In the genomic region with DNA sequence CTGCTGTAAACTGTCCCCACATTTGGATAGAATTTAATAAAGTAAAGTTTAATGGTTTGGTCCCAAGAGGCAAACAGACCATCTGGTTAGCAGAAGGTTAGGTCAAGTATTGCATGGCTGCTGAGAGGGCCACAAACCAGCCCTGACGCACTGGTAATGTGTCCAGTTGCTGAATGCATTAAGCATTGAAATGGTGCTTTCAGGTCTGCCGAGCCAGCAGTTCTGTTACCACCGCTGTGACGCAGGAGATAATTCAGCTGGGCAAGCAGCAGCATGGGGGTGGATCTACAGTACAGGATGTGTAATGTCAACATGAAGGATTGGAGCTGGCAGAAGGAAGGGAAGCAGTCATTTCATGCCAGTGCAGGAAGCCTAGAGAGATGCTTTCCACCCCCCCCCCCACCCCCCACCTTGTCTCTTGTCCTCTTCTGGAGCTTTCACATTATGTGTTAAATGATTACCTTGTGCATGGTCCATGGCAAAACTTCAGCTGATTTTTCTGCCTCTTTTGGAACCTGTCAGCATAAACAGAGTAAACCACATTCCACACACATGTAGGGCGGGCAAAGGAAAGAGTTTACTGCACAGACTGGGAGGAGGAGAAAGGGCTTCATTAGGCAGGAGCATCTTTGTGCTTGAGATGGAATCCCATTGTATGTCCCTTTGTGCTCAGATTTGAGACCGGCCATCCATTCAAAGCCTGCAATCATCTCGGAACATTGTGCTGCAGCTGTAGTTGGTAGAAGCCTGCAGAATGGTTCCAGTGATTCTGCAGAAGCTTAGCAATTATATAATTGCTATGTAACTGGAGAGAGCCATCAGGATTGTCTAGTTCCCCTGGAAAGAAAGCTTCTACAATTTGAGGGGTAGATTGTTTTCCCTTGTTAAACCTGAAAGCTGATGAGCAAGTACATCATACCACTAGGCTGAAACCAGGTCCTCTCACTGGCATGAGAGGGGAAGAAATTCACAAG, we compare ENCODE assay signal across 8 cellular contexts. TPM values are rescaled to one million over a fixed set of nuclear protein-coding genes. Genes with fewer than 3 reads are reported as not detected.
DNase-seq lines count a peak whose midpoint lies in the region; ATAC-seq, FAIRE-seq and TF ChIP-seq lines count a peak whose summit lies in the region.

No MANE protein-coding gene starts in this region.

- H3K4me1 Mint-ChIP-seq in stimulated activated effector memory CD8-positive, alpha-beta T cell treated with anti-CD3 and anti-CD28 coated beads, Interleukin-12 subunit alpha, Interleukin-12 subunit beta, amount 100 ng/mL, for 72 hours: no peaks in the 10 kb centered on the region
- H3K4me1 Mint-ChIP-seq in stimulated activated naive CD8-positive, alpha-beta T cell treated with anti-CD3 and anti-CD28 coated beads, Interleukin-15, amount 100 ng/mL, for 72 hours: no peaks in the 10 kb centered on the region

- no peak overlapping the region for H3K4me3 Mint-ChIP-seq in stimulated activated effector memory CD8-positive, alpha-beta T cell treated with anti-CD3 and anti-CD28 coated beads, Interleukin-12 subunit alpha, Interleukin-12 subunit beta, amount 100 ng/mL, for 72 hours
- H3K4me3 Mint-ChIP-seq in stimulated activated naive CD8-positive, alpha-beta T cell treated with anti-CD3 and anti-CD28 coated beads, Interleukin-15, amount 100 ng/mL, for 72 hours: no peak overlapping the region

- in situ Hi-C loops in GM12878 (cut with MboI) (no loop called here), GM13976 (cut with MboI; ENCODE audit: low sequenced_read_pairs, unreplicated experiment) (no loop called here)

- no peak overlapping the region for H3K27ac ChIP-seq in GM12878 (ENCODE audit: control insufficient read depth, insufficient read depth)
- H3K27ac ChIP-seq in OCI-LY7 (ENCODE audit: low read depth, low read length, poor library complexity, severe bottlenecking): no peak overlapping the region

- H3K4me1 ChIP-seq in GM12878 (ENCODE audit: control insufficient read depth, insufficient read depth, low read length): no peaks in the 10 kb centered on the region
- H3K4me1 ChIP-seq in OCI-LY7 (ENCODE audit: insufficient read depth, low read length, poor library complexity, severe bottlenecking): no peaks in the 10 kb centered on the region

- no peak; a peak in 1 of 4 replicates for TF ChIP-seq EP300 in GM12878 (IDR thresholded peaks at IDR 0.05; ENCODE audit: borderline replicate concordance in 1 of 2, control insufficient read depth in 1 of 2, low read depth in 2 of 2, low read length in 2 of 2)

- no peak for TF ChIP-seq RAD21 in GM12878 (IDR thresholded peaks at IDR 0.05; ENCODE audit: insufficient read depth, low read depth, low read length)

- H3K36me3 ChIP-seq in MG63 (no peaks in the 10 kb centered on the region), GM12878 (ENCODE audit: control insufficient read depth in 2 of 2, insufficient read depth in 2 of 2, low read length in 1 of 2) (no peaks in the 10 kb centered on the region), OCI-LY7 (ENCODE audit: insufficient read depth, low read length) (no peaks in the 10 kb centered on the region)

- H3K9me3 ChIP-seq in MG63: no peaks in the 10 kb centered on the region
- no peaks in the 10 kb centered on the region; the same call in 2 of the 3 replicates for H3K9me3 ChIP-seq in GM12878 (replicated peaks; ENCODE audit: control insufficient read depth, insufficient read depth, low read length)
- H3K9me3 ChIP-seq in OCI-LY7 (ENCODE audit: low read length): no peaks in the 10 kb centered on the region

- DNase-seq in MG63 (peak; percentile 94), GM12878 (ENCODE audit: low read depth, low spot score) (no peak), inferior parietal cortex (ENCODE audit: extremely low spot score) (peak; percentile 73), NK-92 (lab: John Stamatoyannopoulos, UW; ENCODE audit: unreplicated experiment) (no peak), OCI-LY7 (ENCODE audit: low spot score) (no peak), GM13976 (ENCODE audit: low spot score) (no peak)
- no peak for DNase-seq in stimulated activated effector memory CD8-positive, alpha-beta T cell treated with anti-CD3 and anti-CD28 coated beads, Interleukin-12 subunit alpha, Interleukin-12 subunit beta, amount 100 ng/mL, for 72 hours (ENCODE audit: low spot score in 2 of 2)
- DNase-seq in stimulated activated naive CD8-positive, alpha-beta T cell treated with anti-CD3 and anti-CD28 coated beads, Interleukin-15, amount 100 ng/mL, for 72 hours: no peak

- H3K9me3 Mint-ChIP-seq in stimulated activated effector memory CD8-positive, alpha-beta T cell treated with anti-CD3 and anti-CD28 coated beads, Interleukin-12 subunit alpha, Interleukin-12 subunit beta, amount 100 ng/mL, for 72 hours: peaks cover 3% of the 10 kb centered on the region
- H3K9me3 Mint-ChIP-seq in stimulated activated naive CD8-positive, alpha-beta T cell treated with anti-CD3 and anti-CD28 coated beads, Interleukin-15, amount 100 ng/mL, for 72 hours: peaks cover 0 to 8% of the 10 kb centered on the region in 2 donors

- H2AFZ ChIP-seq in GM12878 (ENCODE audit: control insufficient read depth, low read depth, low read length) (no peak overlapping the region), OCI-LY7 (ENCODE audit: low read length) (no peak overlapping the region)

- POLR2A ChIA-PET in GM12878 (lab: Charles Lee): interaction anchor here (0.8 to 2.3 kb wide), 3 partner anchors 8 to 15 kb away, joined by 3 to 5 read pairs (median 3); no protein-coding TSS in a partner anchor
- POLR2A ChIA-PET in OCI-LY7 (lab: Charles Lee): interaction anchor here (0.6 to 0.7 kb wide), 3 partner anchors 9 to 957 kb away, joined by 3 to 4 read pairs (median 3); no protein-coding TSS in a partner anchor

- TF ChIP-seq CTCF in GM12878 (IDR thresholded peaks at IDR 0.05 in 2 of 3, conservative IDR thresholded peaks at IDR 0.05 in 1 of 3; ENCODE audit: control insufficient read depth in 2 of 3, extremely low read depth in 1 of 3, insufficient read depth in 1 of 3, low read depth in 3 of 3, low read length in 3 of 3) (no peak), OCI-LY7 (conservative IDR thresholded peaks at IDR 0.05; ENCODE audit: low read length) (no peak), GM13976 (IDR thresholded peaks at IDR 0.05; ENCODE audit: borderline replicate concordance, control extremely low read depth, extremely low read depth, insufficient read depth, missing control alignments) (no peak)

- H3K79me2 ChIP-seq in GM12878 (ENCODE audit: control insufficient read depth, insufficient read depth, low read length): no peaks in the 10 kb centered on the region
- no peaks in the 10 kb centered on the region for H3K79me2 ChIP-seq in OCI-LY7 (ENCODE audit: insufficient read depth, low read depth, low read length)

- 17% methylated on average over 7 of the region's 7 CpGs for WGBS in GM12878 (ENCODE audit: insufficient coverage, insufficient replicate concordance, low lambda C conversion rate, missing lambda C conversion rate)

- RAD21 ChIA-PET in GM12878 (lab: Charles Lee; ENCODE audit: unreplicated experiment): interaction anchor here (0.8 to 2.0 kb wide), 4 partner anchors 11 to 42 kb away, joined by 4 to 8 read pairs (median 4); no protein-coding TSS in a partner anchor

- H3K27ac Mint-ChIP-seq in stimulated activated effector memory CD8-positive, alpha-beta T cell treated with anti-CD3 and anti-CD28 coated beads, Interleukin-12 subunit alpha, Interleukin-12 subunit beta, amount 100 ng/mL, for 72 hours: no peak overlapping the region
- H3K27ac Mint-ChIP-seq in stimulated activated naive CD8-positive, alpha-beta T cell treated with anti-CD3 and anti-CD28 coated beads, Interleukin-15, amount 100 ng/mL, for 72 hours: no peak overlapping the region

- peak; percentile 30 for ATAC-seq in GM12878
- ATAC-seq in stimulated activated effector memory CD8-positive, alpha-beta T cell treated with anti-CD3 and anti-CD28 coated beads, Interleukin-12 subunit alpha, Interleukin-12 subunit beta, amount 100 ng/mL, for 72 hours: peak; percentile 69
- ATAC-seq in stimulated activated naive CD8-positive, alpha-beta T cell treated with anti-CD3 and anti-CD28 coated beads, Interleukin-15, amount 100 ng/mL, for 72 hours: no peak

- no peak overlapping the region for H3K4me2 ChIP-seq in GM12878 (ENCODE audit: control insufficient read depth, insufficient read depth)
- no peak overlapping the region for H3K4me2 ChIP-seq in OCI-LY7 (ENCODE audit: low read length)

- no peaks in the 10 kb centered on the region for H4K20me1 ChIP-seq in GM12878 (ENCODE audit: control insufficient read depth, insufficient read depth)
- H4K20me1 ChIP-seq in OCI-LY7 (ENCODE audit: insufficient read depth, low read length): no peaks in the 10 kb centered on the region

- BruUV-seq in GM12878 (replicated peaks; lab: Mats Ljungman, UMichigan) (no TSS peak), OCI-LY7 (replicated peaks; lab: Mats Ljungman, UMichigan) (no TSS peak)

- no peaks in the 10 kb centered on the region for H3K27me3 ChIP-seq in MG63
- no peaks in the 10 kb centered on the region for H3K27me3 ChIP-seq in GM12878 (replicated peaks in 1 of 2; ENCODE audit: control insufficient read depth in 2 of 2, insufficient read depth in 2 of 2, low read length in 1 of 2)

- H3K9ac ChIP-seq in GM12878 (ENCODE audit: control insufficient read depth, insufficient read depth, low read length): no peak overlapping the region

- CTCF ChIA-PET in GM12878 (lab: Yijun Ruan, JAX) (interaction anchor here (0.5 to 2.7 kb wide), 6 partner anchors 9 to 1255 kb away, joined by 3 to 7 read pairs (median 5); no protein-coding TSS in a partner anchor), OCI-LY7 (lab: Charles Lee; ENCODE audit: unreplicated experiment) (interaction anchor here (0.6 kb wide), 1 partner anchor 372 kb away, joined by 3 read pairs; no protein-coding TSS in a partner anchor)

- SMC1A ChIA-PET in GM12878 (lab: Charles Lee; ENCODE audit: uncharacterized antibody, unreplicated experiment): interaction anchor here (0.7 to 19.8 kb wide), 8 partner anchors 5 to 102 kb away, joined by 3 to 219 read pairs (median 4); partner anchors contain the start of gene ZNF462

- no peak for FAIRE-seq in GM12878 (lab: Jason Lieb, UNC)

- no peaks in the 10 kb centered on the region for H3K27me3 Mint-ChIP-seq in stimulated activated naive CD8-positive, alpha-beta T cell treated with anti-CD3 and anti-CD28 coated beads, Interleukin-15, amount 100 ng/mL, for 72 hours

- no peaks in the 10 kb centered on the region for H3K36me3 Mint-ChIP-seq in stimulated activated effector memory CD8-positive, alpha-beta T cell treated with anti-CD3 and anti-CD28 coated beads, Interleukin-12 subunit alpha, Interleukin-12 subunit beta, amount 100 ng/mL, for 72 hours

- intact Hi-C loops in GM12878 (cut with micrococcal nuclease; ENCODE audit: unreplicated experiment): no loop called here
- intact Hi-C loops in OCI-LY7 (cut with micrococcal nuclease; ENCODE audit: unreplicated experiment): no loop called here

- no peak for TF ChIP-seq POLR2A in GM12878 (IDR thresholded peaks at IDR 0.05; ENCODE audit: low read depth, low read length)

- H3K9me2 ChIP-seq in OCI-LY7 (ENCODE audit: insufficient read depth, low read length): no peaks in the 10 kb centered on the region; the same call in 1 of the 2 replicates

- no peak overlapping the region for H3K4me3 ChIP-seq in MG63
- H3K4me3 ChIP-seq in GM12878: no peak overlapping the region
- no peak overlapping the region for H3K4me3 ChIP-seq in OCI-LY7 (ENCODE audit: low read depth, low read length, poor library complexity, severe bottlenecking)

RNA-seq across cellular contexts. Expression of gene ZNF462, which starts 16.3 kb away (rescaled TPM):
- total RNA-seq in MG63 (2014; rRNA removed; shearing (Covaris generic); ENCODE audit: low replicate concordance): 6.8 and 24.5 TPM in 2 replicates
- total RNA-seq in GM12878 (2013; cell fraction: nucleolus; rRNA removed): 85.2 and 85.6 TPM in 2 replicates
- total RNA-seq in GM12878 (2014; rRNA removed): 0.71 and 1.5 TPM in 2 replicates
- 0.74 and 0.76 TPM in 2 replicates for total RNA-seq in GM12878 (2014; rRNA removed; fragmentation: Illumina TruSeq; extraction: Trizol)
- total RNA-seq in GM12878 (2021): 1.7 and 3.2 TPM in 2 replicates
- polyA plus RNA-seq in GM12878 (2011; ENCODE audit: low read depth): 0.07 TPM
- 8.9 and 13.7 TPM in 2 replicates for polyA plus RNA-seq in GM12878 (2011; rRNA removed)
- 11.4 and 17.7 TPM in 2 replicates for polyA plus RNA-seq in GM12878 (2011; cell fraction: cytosol; rRNA removed)
- 26.6 and 27.7 TPM in 2 replicates for polyA plus RNA-seq in GM12878 (2011; cell fraction: nucleus; rRNA removed)
- 0.05 and 0.07 TPM in 2 replicates for polyA plus RNA-seq in GM12878 (2012)
- polyA plus RNA-seq in GM12878 (2014; fragmentation: Illumina TruSeq; extraction: Trizol): 0.51 and 1.3 TPM in 2 replicates
- polyA plus RNA-seq in GM12878 (2014; fragmentation: Nextera tagmentation; extraction: Ambion mirVana): under 1 TPM; 0.27 to 0.42 TPM
- polyA plus RNA-seq in GM12878 (2014; rRNA removed): 0.40 and 0.81 TPM in 2 replicates
- under 1 TPM; 0.32 to 0.59 TPM for polyA plus RNA-seq in GM12878 (2016; fragmentation: Nextera tagmentation; extraction: Ambion mirVana)
- 35.2 and 49.9 TPM in 2 replicates for polyA minus RNA-seq in GM12878 (2011; rRNA and poly(A)+ RNA removed)
- 26.5 and 36.1 TPM in 2 replicates for polyA minus RNA-seq in GM12878 (2011; cell fraction: cytosol; rRNA and poly(A)+ RNA removed)
- polyA minus RNA-seq in GM12878 (2011; cell fraction: nucleus; rRNA and poly(A)+ RNA removed): 50.5 and 80.2 TPM in 2 replicates
- total RNA-seq in OCI-LY7 (2014; rRNA removed; shearing (Covaris generic)): 0.70 and 1.1 TPM in 2 replicates
- total RNA-seq in OCI-LY7 (2022): 0.35 and 0.88 TPM in 2 replicates

Comparison
In these comparisons a context has a peak if more than half of its experiments do, and no peak if none do; other contexts are left out.
1. DNase-seq: peak in MG63 (single experiment) and inferior parietal cortex (single experiment); none in GM12878 (single experiment), stimulated activated effector memory CD8-positive, alpha-beta T cell treated with anti-CD3 and anti-CD28 coated beads, Interleukin-12 subunit alpha, Interleukin-12 subunit beta, amount 100 ng/mL, for 72 hours (0 of 2), NK-92 (single experiment), OCI-LY7 (single experiment), GM13976 (single experiment) and stimulated activated naive CD8-positive, alpha-beta T cell treated with anti-CD3 and anti-CD28 coated beads, Interleukin-15, amount 100 ng/mL, for 72 hours (0 of 2).